Comparison of ENCODE assay signal across 36 cellular contexts in the genomic region with DNA sequence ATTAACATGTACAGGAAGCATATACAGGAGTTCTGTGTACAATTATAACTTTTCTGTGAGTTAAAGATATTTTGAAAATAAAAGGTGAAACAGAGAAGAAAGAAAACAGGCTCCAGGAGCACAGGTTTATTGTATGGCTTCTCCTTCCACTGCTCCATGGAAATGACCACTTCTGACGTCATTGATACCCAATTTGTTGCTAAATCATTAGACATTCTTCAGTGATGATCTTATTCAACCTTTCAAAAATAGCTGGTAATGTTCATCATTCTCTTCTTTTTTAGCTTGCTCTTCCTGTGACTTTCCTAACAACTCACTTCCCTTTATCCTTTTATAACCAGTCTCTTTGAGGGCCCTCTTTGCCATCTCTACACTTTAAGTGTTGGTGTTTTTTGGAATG.
DNase-seq lines count a peak whose midpoint lies in the region; ATAC-seq and TF ChIP-seq lines count a peak whose summit lies in the region.
"Had no signal": no experiment of that assay in that cellular context is flagged by ENCODE, and none has a peak within 500 bp of the region (broad histone marks: within the 10 kb centered on the region; RNA-seq: fewer than 3 reads in every experiment).

No MANE protein-coding gene starts in this region.

- H3K27ac ChIP-seq in left lung: no peak overlapping the region
- H3K27ac ChIP-seq: adrenal gland, brain microvascular endothelial cell, dorsolateral prefrontal cortex, esophagus squamous epithelium, left ventricle myocardium inferior, neural progenitor cell, vagina had no signal

- H3K4me1 Mint-ChIP-seq in progenitor cell of endocrine pancreas (ENCODE audit: low read depth): no peaks in the 10 kb centered on the region
- H3K4me1 Mint-ChIP-seq: IgD-negative memory B cell; neural progenitor cell; stimulated activated naive CD8-positive, alpha-beta T cell treated with anti-CD3 and anti-CD28 coated beads, Interleukin-15, amount 100 ng/mL, for 72 hours had no signal

- H3K27me3 ChIP-seq in adipocyte (replicated peaks; ENCODE audit: control insufficient read depth, insufficient read depth, low read length) (no peaks in the 10 kb centered on the region), left lung (no peaks in the 10 kb centered on the region)
- H3K27me3 ChIP-seq: adrenal gland, brain microvascular endothelial cell, dorsolateral prefrontal cortex, esophagus squamous epithelium, neural progenitor cell, vagina had no signal

- no peaks in the 10 kb centered on the region for H3K36me3 Mint-ChIP-seq in progenitor cell of endocrine pancreas (ENCODE audit: insufficient read depth)
- H3K36me3 Mint-ChIP-seq: IgD-negative memory B cell, neural progenitor cell had no signal

- TF ChIP-seq CTCF in AG10803 (conservative IDR thresholded peaks at IDR 0.05; ENCODE audit: low read length) (no peak), progenitor cell of endocrine pancreas (IDR thresholded peaks at IDR 0.05; ENCODE audit: unreplicated experiment) (no peak), left lung (IDR thresholded peaks at IDR 0.05) (no peak), mucosa of descending colon (IDR thresholded peaks at IDR 0.05) (no peak)

- H3K9ac ChIP-seq in adipocyte (ENCODE audit: low read length): no peak overlapping the region
- H3K9ac ChIP-seq: neural progenitor cell had no signal

- H3K4me3 ChIP-seq in AG10803 (ENCODE audit: low read length) (no peak overlapping the region), adipocyte (ENCODE audit: low read length) (no peak overlapping the region), left lung (no peak overlapping the region), mucosa of descending colon (no peak overlapping the region)
- H3K4me3 ChIP-seq: adrenal gland, dorsolateral prefrontal cortex, esophagus squamous epithelium, left ventricle myocardium inferior, neural progenitor cell, vagina had no signal

- ATAC-seq in left lung: no peak
- ATAC-seq in mucosa of descending colon: no peak
- ATAC-seq: activated CD8-positive, alpha-beta T cell treated with anti-CD3 and anti-CD28 coated beads for 36 hours; right cardiac atrium; stimulated activated naive CD8-positive, alpha-beta T cell treated with anti-CD3 and anti-CD28 coated beads, Interleukin-15, amount 100 ng/mL, for 72 hours had no signal

- no peak overlapping the region for H3K4me3 Mint-ChIP-seq in progenitor cell of endocrine pancreas (ENCODE audit: low read depth)
- H3K4me3 Mint-ChIP-seq: activated CD8-positive, alpha-beta T cell treated with anti-CD3 and anti-CD28 coated beads for 36 hours; activated naive CD4-positive, alpha-beta T cell treated with anti-CD3 and anti-CD28 coated beads for 36 hours; activated T-helper 1 cell treated with anti-CD3 and anti-CD28 coated beads, Interleukin-12 subunit alpha, Interleukin-12 subunit beta, Interleukin-2, Interleukin-4 antibody, amounts not matched to agents 30 ng/mL and 10 ng/mL and 1 ng/mL, durations not matched to agents 14 hours and 24 hours and 36 hours; IgD-negative memory B cell; neural progenitor cell; stimulated activated naive CD8-positive, alpha-beta T cell treated with anti-CD3 and anti-CD28 coated beads, Interleukin-15, amount 100 ng/mL, for 72 hours had no signal

- H3K27ac Mint-ChIP-seq in progenitor cell of endocrine pancreas: no peak overlapping the region
- H3K27ac Mint-ChIP-seq: activated CD8-positive, alpha-beta T cell treated with anti-CD3 and anti-CD28 coated beads for 36 hours; activated naive CD4-positive, alpha-beta T cell treated with anti-CD3 and anti-CD28 coated beads for 36 hours; activated T-helper 1 cell treated with anti-CD3 and anti-CD28 coated beads, Interleukin-12 subunit alpha, Interleukin-12 subunit beta, Interleukin-2, Interleukin-4 antibody, amounts not matched to agents 30 ng/mL and 10 ng/mL and 1 ng/mL, durations not matched to agents 14 hours and 24 hours and 36 hours; IgD-negative memory B cell; neural progenitor cell; stimulated activated naive CD8-positive, alpha-beta T cell treated with anti-CD3 and anti-CD28 coated beads, Interleukin-15, amount 100 ng/mL, for 72 hours had no signal

- H3K36me3 ChIP-seq in adipocyte (ENCODE audit: control insufficient read depth, insufficient read depth, low read length, severe bottlenecking) (no peaks in the 10 kb centered on the region), left lung (no peaks in the 10 kb centered on the region), mucosa of descending colon (ENCODE audit: low read depth) (no peaks in the 10 kb centered on the region)
- H3K36me3 ChIP-seq: adrenal gland, brain microvascular endothelial cell, esophagus squamous epithelium, left ventricle myocardium inferior, neural progenitor cell, vagina had no signal

- no peaks in the 10 kb centered on the region for H3K27me3 Mint-ChIP-seq in progenitor cell of endocrine pancreas
- H3K27me3 Mint-ChIP-seq: activated CD8-positive, alpha-beta T cell treated with anti-CD3 and anti-CD28 coated beads for 36 hours; IgD-negative memory B cell; stimulated activated naive CD8-positive, alpha-beta T cell treated with anti-CD3 and anti-CD28 coated beads, Interleukin-15, amount 100 ng/mL, for 72 hours had no signal

- peaks cover 8% of the 10 kb centered on the region for H3K9me3 Mint-ChIP-seq in progenitor cell of endocrine pancreas (ENCODE audit: low read depth)
- H3K9me3 Mint-ChIP-seq: activated naive CD4-positive, alpha-beta T cell treated with anti-CD3 and anti-CD28 coated beads for 36 hours had no signal

- DNase-seq in AG10803 (ENCODE audit: low read depth) (peak; percentile 63), HCEC 1CT (peak; percentile 62), adipocyte (ENCODE audit: low read depth) (peak; percentile 35), iris pigment epithelial cell (ENCODE audit: low read depth) (peak; percentile 57), progenitor cell of endocrine pancreas (ENCODE audit: low spot score, unreplicated experiment) (no peak), left lung (no peak), DMS53 treated with DMSO at 0.1 percent for 48 hours (lab: John Stamatoyannopoulos, UW; ENCODE audit: unreplicated experiment) (no peak), mucosa of descending colon (no peak)
- DNase-seq: activated CD4-positive, CD25-positive, alpha-beta regulatory T cell treated with anti-CD3 and anti-CD28 coated beads, Interleukin-2, amount 50 U/mL, for 72 hours; activated CD8-positive, alpha-beta memory T cell treated with anti-CD3 and anti-CD28 coated beads, Interleukin-2, amount 50 U/mL, for 48 hours; activated CD8-positive, alpha-beta T cell treated with anti-CD3 and anti-CD28 coated beads for 36 hours; activated naive CD4-positive, alpha-beta T cell treated with anti-CD3 and anti-CD28 coated beads for 36 hours; adrenal gland; brain microvascular endothelial cell; C1 segment of cervical spinal cord; Caco-2; DMS53; dorsolateral prefrontal cortex; esophagus squamous epithelium; GF-D8; glutamatergic neuron; left ventricle myocardium inferior; mesendoderm; NCI-H1092 treated with DMSO at 0.1 percent for 48 hours; NCI-H187; NCI-H2171; NCI-H82; right cardiac atrium; RPMI8226; stimulated activated CD4-positive, alpha-beta T cell treated with anti-CD3 and anti-CD28 coated beads, Interleukin-12 subunit alpha, Interleukin-12 subunit beta, amount 100 ng/mL, for 4 hours; stimulated activated CD4-positive, alpha-beta T cell treated with anti-CD3 and anti-CD28 coated beads, Interleukin-2, amount 100 ng/mL, for 48 hours; stimulated activated naive CD8-positive, alpha-beta T cell treated with anti-CD3 and anti-CD28 coated beads, Interleukin-15, amount 100 ng/mL, for 72 hours had no signal

- intact Hi-C loops in left lung (cut with DNase I) (no loop called here), mucosa of descending colon (cut with DNase I, micrococcal nuclease) (no loop called here)

- H3K9me3 ChIP-seq in adipocyte (ENCODE audit: control insufficient read depth, low read length) (peaks cover 6% of the 10 kb centered on the region), left lung (peaks cover 0 to 11% of the 10 kb centered on the region in 2 donors), mucosa of descending colon (no peaks in the 10 kb centered on the region)
- H3K9me3 ChIP-seq: adrenal gland, Caco-2, esophagus squamous epithelium, vagina had no signal

- H3K4me1 ChIP-seq in adipocyte (ENCODE audit: control insufficient read depth, insufficient read depth, low read length) (peaks cover 7% of the 10 kb centered on the region), left lung (no peaks in the 10 kb centered on the region), mucosa of descending colon (ENCODE audit: low read depth) (no peaks in the 10 kb centered on the region)
- H3K4me1 ChIP-seq: adrenal gland, Caco-2, esophagus squamous epithelium, left ventricle myocardium inferior, neural progenitor cell, vagina had no signal

Comparison
In these comparisons a context has a peak if more than half of its experiments do, and no peak if none do; other contexts are left out.
1. DNase-seq: peak in AG10803 (single experiment), HCEC 1CT (single experiment), adipocyte (single experiment) and iris pigment epithelial cell (single experiment); none in progenitor cell of endocrine pancreas (single experiment), left lung (0 of 2), DMS53 treated with DMSO at 0.1 percent for 48 hours (single experiment) and mucosa of descending colon (0 of 3).